1 cellular context compared by ENCODE assay signal in the genomic region with DNA sequence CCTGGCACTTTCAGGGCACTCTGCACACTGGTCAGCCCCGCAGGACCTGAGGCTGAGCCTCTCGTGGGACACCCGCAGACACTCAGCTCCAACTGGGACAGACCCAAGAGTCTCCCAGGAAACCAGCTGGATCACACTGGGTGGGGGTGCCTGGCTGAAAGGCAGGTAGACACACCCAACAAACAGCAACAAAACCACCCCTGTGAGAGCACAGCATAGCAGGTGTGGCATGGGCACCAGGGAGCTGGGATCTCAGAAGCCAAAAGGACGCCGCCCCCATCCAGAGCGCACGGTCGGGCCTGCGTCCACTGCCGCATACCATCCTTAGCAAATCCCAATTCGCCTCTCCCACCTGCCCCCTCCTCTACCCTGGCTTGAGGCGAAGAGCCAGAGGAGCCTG.
TF ChIP-seq lines count a peak whose summit lies in the region.

No MANE protein-coding gene starts in this region.

TF ChIP-seq in H1, 55 proteins besides CTCF, POLR2A, EP300 and RAD21 (continued from another document):
- TF ChIP-seq, protein P1, sequence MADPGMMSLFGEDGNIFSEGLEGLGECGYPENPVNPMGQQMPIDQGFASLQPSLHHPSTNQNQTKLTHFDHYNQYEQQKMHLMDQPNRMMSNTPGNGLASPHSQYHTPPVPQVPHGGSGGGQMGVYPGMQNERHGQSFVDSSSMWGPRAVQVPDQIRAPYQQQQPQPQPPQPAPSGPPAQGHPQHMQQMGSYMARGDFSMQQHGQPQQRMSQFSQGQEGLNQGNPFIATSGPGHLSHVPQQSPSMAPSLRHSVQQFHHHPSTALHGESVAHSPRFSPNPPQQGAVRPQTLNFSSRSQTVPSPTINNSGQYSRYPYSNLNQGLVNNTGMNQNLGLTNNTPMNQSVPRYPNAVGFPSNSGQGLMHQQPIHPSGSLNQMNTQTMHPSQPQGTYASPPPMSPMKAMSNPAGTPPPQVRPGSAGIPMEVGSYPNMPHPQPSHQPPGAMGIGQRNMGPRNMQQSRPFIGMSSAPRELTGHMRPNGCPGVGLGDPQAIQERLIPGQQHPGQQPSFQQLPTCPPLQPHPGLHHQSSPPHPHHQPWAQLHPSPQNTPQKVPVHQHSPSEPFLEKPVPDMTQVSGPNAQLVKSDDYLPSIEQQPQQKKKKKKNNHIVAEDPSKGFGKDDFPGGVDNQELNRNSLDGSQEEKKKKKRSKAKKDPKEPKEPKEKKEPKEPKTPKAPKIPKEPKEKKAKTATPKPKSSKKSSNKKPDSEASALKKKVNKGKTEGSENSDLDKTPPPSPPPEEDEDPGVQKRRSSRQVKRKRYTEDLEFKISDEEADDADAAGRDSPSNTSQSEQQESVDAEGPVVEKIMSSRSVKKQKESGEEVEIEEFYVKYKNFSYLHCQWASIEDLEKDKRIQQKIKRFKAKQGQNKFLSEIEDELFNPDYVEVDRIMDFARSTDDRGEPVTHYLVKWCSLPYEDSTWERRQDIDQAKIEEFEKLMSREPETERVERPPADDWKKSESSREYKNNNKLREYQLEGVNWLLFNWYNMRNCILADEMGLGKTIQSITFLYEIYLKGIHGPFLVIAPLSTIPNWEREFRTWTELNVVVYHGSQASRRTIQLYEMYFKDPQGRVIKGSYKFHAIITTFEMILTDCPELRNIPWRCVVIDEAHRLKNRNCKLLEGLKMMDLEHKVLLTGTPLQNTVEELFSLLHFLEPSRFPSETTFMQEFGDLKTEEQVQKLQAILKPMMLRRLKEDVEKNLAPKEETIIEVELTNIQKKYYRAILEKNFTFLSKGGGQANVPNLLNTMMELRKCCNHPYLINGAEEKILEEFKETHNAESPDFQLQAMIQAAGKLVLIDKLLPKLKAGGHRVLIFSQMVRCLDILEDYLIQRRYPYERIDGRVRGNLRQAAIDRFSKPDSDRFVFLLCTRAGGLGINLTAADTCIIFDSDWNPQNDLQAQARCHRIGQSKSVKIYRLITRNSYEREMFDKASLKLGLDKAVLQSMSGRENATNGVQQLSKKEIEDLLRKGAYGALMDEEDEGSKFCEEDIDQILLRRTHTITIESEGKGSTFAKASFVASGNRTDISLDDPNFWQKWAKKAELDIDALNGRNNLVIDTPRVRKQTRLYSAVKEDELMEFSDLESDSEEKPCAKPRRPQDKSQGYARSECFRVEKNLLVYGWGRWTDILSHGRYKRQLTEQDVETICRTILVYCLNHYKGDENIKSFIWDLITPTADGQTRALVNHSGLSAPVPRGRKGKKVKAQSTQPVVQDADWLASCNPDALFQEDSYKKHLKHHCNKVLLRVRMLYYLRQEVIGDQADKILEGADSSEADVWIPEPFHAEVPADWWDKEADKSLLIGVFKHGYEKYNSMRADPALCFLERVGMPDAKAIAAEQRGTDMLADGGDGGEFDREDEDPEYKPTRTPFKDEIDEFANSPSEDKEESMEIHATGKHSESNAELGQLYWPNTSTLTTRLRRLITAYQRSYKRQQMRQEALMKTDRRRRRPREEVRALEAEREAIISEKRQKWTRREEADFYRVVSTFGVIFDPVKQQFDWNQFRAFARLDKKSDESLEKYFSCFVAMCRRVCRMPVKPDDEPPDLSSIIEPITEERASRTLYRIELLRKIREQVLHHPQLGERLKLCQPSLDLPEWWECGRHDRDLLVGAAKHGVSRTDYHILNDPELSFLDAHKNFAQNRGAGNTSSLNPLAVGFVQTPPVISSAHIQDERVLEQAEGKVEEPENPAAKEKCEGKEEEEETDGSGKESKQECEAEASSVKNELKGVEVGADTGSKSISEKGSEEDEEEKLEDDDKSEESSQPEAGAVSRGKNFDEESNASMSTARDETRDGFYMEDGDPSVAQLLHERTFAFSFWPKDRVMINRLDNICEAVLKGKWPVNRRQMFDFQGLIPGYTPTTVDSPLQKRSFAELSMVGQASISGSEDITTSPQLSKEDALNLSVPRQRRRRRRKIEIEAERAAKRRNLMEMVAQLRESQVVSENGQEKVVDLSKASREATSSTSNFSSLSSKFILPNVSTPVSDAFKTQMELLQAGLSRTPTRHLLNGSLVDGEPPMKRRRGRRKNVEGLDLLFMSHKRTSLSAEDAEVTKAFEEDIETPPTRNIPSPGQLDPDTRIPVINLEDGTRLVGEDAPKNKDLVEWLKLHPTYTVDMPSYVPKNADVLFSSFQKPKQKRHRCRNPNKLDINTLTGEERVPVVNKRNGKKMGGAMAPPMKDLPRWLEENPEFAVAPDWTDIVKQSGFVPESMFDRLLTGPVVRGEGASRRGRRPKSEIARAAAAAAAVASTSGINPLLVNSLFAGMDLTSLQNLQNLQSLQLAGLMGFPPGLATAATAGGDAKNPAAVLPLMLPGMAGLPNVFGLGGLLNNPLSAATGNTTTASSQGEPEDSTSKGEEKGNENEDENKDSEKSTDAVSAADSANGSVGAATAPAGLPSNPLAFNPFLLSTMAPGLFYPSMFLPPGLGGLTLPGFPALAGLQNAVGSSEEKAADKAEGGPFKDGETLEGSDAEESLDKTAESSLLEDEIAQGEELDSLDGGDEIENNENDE (IDR thresholded peaks at IDR 0.05; ENCODE audit: insufficient replicate concordance, low read length), result no peak
- TF ChIP-seq BACH1 (IDR thresholded peaks at IDR 0.05; ENCODE audit: low read length) (no peak), CHD1 (IDR thresholded peaks at IDR 0.05; ENCODE audit: low read depth, low read length) (no peak), TBP (IDR thresholded peaks at IDR 0.05; ENCODE audit: low read depth, low read length) (no peak), NRF1 (IDR thresholded peaks at IDR 0.05; ENCODE audit: low read depth, low read length) (no peak), SUZ12 (IDR thresholded peaks at IDR 0.05; ENCODE audit: low read length) (no peak)
